ENCODE assay signal across 8 cellular contexts in genomic region chr7:150406311-150406564, GRCh38. TPM values are rescaled to one million over a fixed set of nuclear protein-coding genes. Genes with fewer than 3 reads are reported as not detected.
A peak's percentile ranks its signal among the peaks of the same experiment; 100 is the strongest.
DNase-seq lines count a peak whose midpoint lies in the region; ATAC-seq and TF ChIP-seq lines count a peak whose summit lies in the region.

No MANE protein-coding gene starts in this region.

- TF ChIP-seq CTCF in GM12875 (IDR thresholded peaks at IDR 0.05; ENCODE audit: borderline replicate concordance, insufficient read depth, low read depth, low read length) = no peak
- no peak for TF ChIP-seq CTCF in fibroblast of pulmonary artery (IDR thresholded peaks at IDR 0.05; ENCODE audit: low read length, missing control alignments)

- peaks cover 10% of the 10 kb centered on the region for H3K36me3 Mint-ChIP-seq in T-cell

- H3K4me3 Mint-ChIP-seq in T-cell = peak overlapping the region; percentile 91 to 94 (median 92)

- H3K27ac Mint-ChIP-seq in T-cell = peak overlapping the region; percentile 98 to 99

- CTCF ChIA-PET in T-cell (lab: Charles Lee) = interaction anchor here (0.5 to 2.4 kb wide), 7 partner anchors 34 to 49 kb away, joined by 3 to 6 read pairs (median 4); no protein-coding TSS in a partner anchor

- intact Hi-C loops in sciatic nerve (cut with DNase I) = no loop called here

- ATAC-seq in T-cell (replicated peaks in 1 of 4) = peak in 3 of 4 experiments; percentile 12 to 19 (median 15)
- ATAC-seq in sciatic nerve = peak; percentile 1
- ATAC-seq in HG03139 (IDR thresholded peaks at IDR 0.05; ENCODE audit: unreplicated experiment) = no peak
- ATAC-seq in GM21447 (IDR thresholded peaks at IDR 0.05; ENCODE audit: unreplicated experiment) = no peak

- POLR2A ChIA-PET in T-cell (lab: Charles Lee) = interaction anchor here (0.6 to 1.0 kb wide), 2 partner anchors 11 to 214 kb away, joined by 3 to 4 read pairs; no protein-coding TSS in a partner anchor

- peak overlapping the region; percentile 75 for H3K4me3 ChIP-seq in GM12875 (ENCODE audit: low read depth, low read length)
- peak overlapping the region; percentile 75 for H3K4me3 ChIP-seq in fibroblast of pulmonary artery (replicated peaks; ENCODE audit: low read depth, low read length)

- DNase-seq in T-cell = peak in 3 of 34 experiments; percentile 8 to 15 (median 15)
- no peak for DNase-seq in fibroblast of pulmonary artery (ENCODE audit: low read depth)
- DNase-seq in sciatic nerve (ENCODE audit: low spot score) = no peak
- no peak for DNase-seq in superior temporal gyrus (ENCODE audit: extremely low spot score)
- no peak for DNase-seq in LoVo (ENCODE audit: low spot score)

- H3K9me3 Mint-ChIP-seq in T-cell = no peaks in the 10 kb centered on the region

- peaks cover 36 to 55% (median 37%) of the 10 kb centered on the region in 3 donors for H3K4me1 Mint-ChIP-seq in T-cell

- no peaks in the 10 kb centered on the region for H3K27me3 Mint-ChIP-seq in T-cell

RNA-seq across cellular contexts. Expression of gene ZNF775, which starts 27.1 kb away (rescaled TPM):
- total RNA-seq in T-cell = 1 to 10 TPM; 1.9 to 8.6 (median 6.3) TPM
- total RNA-seq in sciatic nerve = 11.1 TPM

RNA-seq across cellular contexts. Expression of gene REPIN1, which starts 37.6 kb away (rescaled TPM):
- total RNA-seq in T-cell (100 to 1,000 TPM in 3 of 5 donors, 10 to 100 TPM in 2; 64.0 to 110 (median 101) TPM), sciatic nerve (54.0 TPM)

RNA-seq across cellular contexts. Expression of gene GIMAP8, which starts 44.2 kb away (rescaled TPM):
- total RNA-seq in T-cell (10 to 100 TPM; 17.8 to 54.6 (median 50.1) TPM), sciatic nerve (22.4 TPM)

Comparison
In these comparisons a context has a peak if more than half of its experiments do, and no peak if none do; other contexts are left out.
1. ATAC-seq: peak in T-cell (3 of 4) and sciatic nerve (single experiment); none in HG03139 (single experiment) and GM21447 (single experiment).